In genomic region chr2:87217741-87218410, GRCh38 we compare ENCODE assay signal across 8 cellular contexts.
A peak's percentile ranks its signal among the peaks of the same experiment; 100 is the strongest.
DNase-seq lines count a peak whose midpoint lies in the region; ATAC-seq and TF ChIP-seq lines count a peak whose summit lies in the region.
"Not testable (repeated sequence)": the region's sequence is repeated elsewhere in the genome, so short reads cannot be mapped to it uniquely, and the experiment has no call there.

No MANE protein-coding gene starts in this region.

- TF ChIP-seq CTCF in CD8-positive, alpha-beta T cell (IDR thresholded peaks at IDR 0.05), result peak; percentile 42
- TF ChIP-seq CTCF in HCT116 (IDR thresholded peaks at IDR 0.05 in 2 of 3, conservative IDR thresholded peaks at IDR 0.05 in 1 of 3; ENCODE audit: borderline replicate concordance in 1 of 3, insufficient read depth in 1 of 3, low read depth in 2 of 3, low read length in 2 of 3) (peak; percentile 13 to 35 (median 26); a peak in 2 of 6 replicates), WERI-Rb-1 (IDR thresholded peaks at IDR 0.05; ENCODE audit: low read depth, low read length) (0 out of 2 replicates have a peak, but pooled peaks have one; percentile 15), dorsolateral prefrontal cortex (IDR thresholded peaks at IDR 0.05 in 54 of 56, conservative IDR thresholded peaks at IDR 0.05 in 2 of 56; ENCODE audit: low read depth in 1 of 56, partially characterized antibody in 56 of 56) (peak in 49 of 56 donors; percentile 12 to 73 (median 47)), left lung (IDR thresholded peaks at IDR 0.05) (peak; percentile 15 to 31)

- not testable (repeated sequence) for H3K27ac Mint-ChIP-seq in CD8-positive, alpha-beta T cell; stimulated activated naive B cell treated with anti-CD40 and anti-IgM and Interleukin-4, amounts not matched to agents 10 μg/mL and 1 μg/mL and 100 μg/mL, for 72 hours

- peak; percentile 93 for ATAC-seq in CD8-positive, alpha-beta T cell
- ATAC-seq in HCT116, result peak; percentile 96
- peak; percentile 96 for ATAC-seq in left lung
- peak; percentile 94 to 97 for ATAC-seq in stimulated activated naive B cell treated with anti-CD40 and anti-IgM and Interleukin-4, amounts not matched to agents 10 μg/mL and 1 μg/mL and 100 μg/mL, for 72 hours (replicated peaks)

- CTCF ChIA-PET in CD8-positive, alpha-beta T cell (lab: Charles Lee); HCT116 (lab: Charles Lee): not testable (repeated sequence)

- H3K4me1 Mint-ChIP-seq in CD8-positive, alpha-beta T cell (ENCODE audit: low read depth); stimulated activated naive B cell treated with anti-CD40 and anti-IgM and Interleukin-4, amounts not matched to agents 10 μg/mL and 1 μg/mL and 100 μg/mL, for 72 hours: not testable (repeated sequence)

- not testable (repeated sequence) for H3K27ac ChIP-seq in CD8-positive, alpha-beta T cell (ENCODE audit: low read depth, low read length); HCT116 (ENCODE audit: low read depth, low read length); WERI-Rb-1; dorsolateral prefrontal cortex; left lung

- POLR2A ChIA-PET in CD8-positive, alpha-beta T cell (lab: Charles Lee); HCT116 (lab: Charles Lee): not testable (repeated sequence)

- not testable (repeated sequence) for H3K9me3 Mint-ChIP-seq in CD8-positive, alpha-beta T cell; stimulated activated naive B cell treated with anti-CD40 and anti-IgM and Interleukin-4, amounts not matched to agents 10 μg/mL and 1 μg/mL and 100 μg/mL, for 72 hours

- H3K27me3 ChIP-seq in CD8-positive, alpha-beta T cell (ENCODE audit: insufficient read depth, low read length); HCT116 (ENCODE audit: insufficient read depth, low read length); WERI-Rb-1 (ENCODE audit: insufficient read depth, low read depth, severe bottlenecking); dorsolateral prefrontal cortex; left lung: not testable (repeated sequence)

- not testable (repeated sequence) for TF ChIP-seq POLR2A in HCT116 (IDR thresholded peaks at IDR 0.05; ENCODE audit: borderline replicate concordance, extremely low read depth, insufficient read depth, insufficient read length)

- not testable (repeated sequence) for H3K36me3 ChIP-seq in CD8-positive, alpha-beta T cell (ENCODE audit: insufficient read depth, low read length); HCT116 (ENCODE audit: control insufficient read depth in 1 of 2, insufficient read depth in 2 of 2, low read length in 2 of 2); WERI-Rb-1; left lung

- not testable (repeated sequence) for H3K27me3 Mint-ChIP-seq in CD8-positive, alpha-beta T cell (ENCODE audit: low read depth); stimulated activated naive B cell treated with anti-CD40 and anti-IgM and Interleukin-4, amounts not matched to agents 10 μg/mL and 1 μg/mL and 100 μg/mL, for 72 hours

- H2AFZ ChIP-seq in HCT116 (ENCODE audit: low read depth, low read length, poor library complexity, severe bottlenecking), result not testable (repeated sequence)

- not testable (repeated sequence) for H3K79me2 ChIP-seq in HCT116 (ENCODE audit: insufficient read depth, low read length)

- H3K36me3 Mint-ChIP-seq in CD8-positive, alpha-beta T cell; stimulated activated naive B cell treated with anti-CD40 and anti-IgM and Interleukin-4, amounts not matched to agents 10 μg/mL and 1 μg/mL and 100 μg/mL, for 72 hours: not testable (repeated sequence)

- not testable (repeated sequence) for H3K4me3 Mint-ChIP-seq in CD8-positive, alpha-beta T cell; stimulated activated naive B cell treated with anti-CD40 and anti-IgM and Interleukin-4, amounts not matched to agents 10 μg/mL and 1 μg/mL and 100 μg/mL, for 72 hours

- not testable (repeated sequence) for H3K4me2 ChIP-seq in HCT116 (ENCODE audit: low read length)

- H3K4me1 ChIP-seq in CD8-positive, alpha-beta T cell (ENCODE audit: insufficient read depth, low read length); HCT116 (ENCODE audit: control insufficient read depth in 1 of 2, insufficient read depth in 2 of 2, low read length in 2 of 2); left lung: not testable (repeated sequence)

- H3K9me3 ChIP-seq in CD8-positive, alpha-beta T cell (ENCODE audit: low read length); HCT116 (ENCODE audit: control insufficient read depth in 1 of 2, insufficient read depth in 1 of 2, low read depth in 1 of 2, low read length in 2 of 2); WERI-Rb-1 (ENCODE audit: severe bottlenecking); left lung: not testable (repeated sequence)

- not testable (repeated sequence) for H4K20me1 ChIP-seq in HCT116 (ENCODE audit: insufficient read depth)

- peak; percentile 57 to 79 (median 70) for DNase-seq in CD8-positive, alpha-beta T cell
- not testable (repeated sequence) for DNase-seq in HCT116 (ENCODE audit: low read depth, low spot score); left lung
- DNase-seq in WERI-Rb-1 (peak; percentile 23), dorsolateral prefrontal cortex (peak in 6 of 10 donors; percentile 35 to 66 (median 42))
- DNase-seq in activated T-cell treated with anti-CD3 and anti-CD28 coated beads, Interleukin-2, amount 50 U/mL, for 48 hours, result peak; percentile 71 to 75
- peak; percentile 46 to 61 for DNase-seq in stimulated activated CD4-positive, alpha-beta T cell treated with anti-CD3 and anti-CD28 coated beads, Interleukin-15, amount 100 ng/mL, for 1 hour (ENCODE audit: low read depth in 1 of 2, low spot score in 1 of 2)
- peak; percentile 62 for DNase-seq in stimulated activated naive B cell treated with anti-CD40 and anti-IgM and Interleukin-4, amounts not matched to agents 10 μg/mL and 1 μg/mL and 100 μg/mL, for 72 hours

- RAD21 ChIA-PET in HCT116 (lab: Charles Lee; ENCODE audit: low non-redundant PET in 1 of 2, low total read pairs in 2 of 2, uncharacterized antibody in 2 of 2, unreplicated experiment in 2 of 2), result not testable (repeated sequence)

- H3K9me2 ChIP-seq in HCT116 (ENCODE audit: insufficient read depth), result not testable (repeated sequence)

- not testable (repeated sequence) for BruUV-seq in HCT116 (replicated peaks; lab: Mats Ljungman, UMichigan)

- not testable (repeated sequence) for H3K9ac ChIP-seq in HCT116 (ENCODE audit: low read length)

- peak; percentile 58 for TF ChIP-seq RAD21 in HCT116 (IDR thresholded peaks at IDR 0.05; ENCODE audit: low read depth)

- intact Hi-C loops in CD8-positive, alpha-beta T cell (cut with DNase I, micrococcal nuclease); left lung (cut with DNase I): not testable (repeated sequence)
- intact Hi-C loops in HCT116 (cut with micrococcal nuclease) (loop anchor here (10.0 kb wide), 1 partner anchor 413 kb away; no protein-coding TSS in a partner anchor), dorsolateral prefrontal cortex (cut with DNase I) (loop anchor here in 1 of 2 donors (10.0 kb wide), 1 partner anchor 413 kb away; no protein-coding TSS in a partner anchor)

- not testable (repeated sequence) for H3K4me3 ChIP-seq in CD8-positive, alpha-beta T cell (ENCODE audit: low read depth, low read length); HCT116 (replicated peaks in 1 of 2; ENCODE audit: low read depth in 1 of 2, low read length in 2 of 2); WERI-Rb-1 (ENCODE audit: low read depth, low read length); dorsolateral prefrontal cortex; left lung
